8 cellular contexts compared by ENCODE assay signal in genomic region chr5:124746252-124746915, GRCh38. TPM values are rescaled to one million over a fixed set of nuclear protein-coding genes. Genes with fewer than 3 reads are reported as not detected.
DNase-seq lines count a peak whose midpoint lies in the region; TF ChIP-seq lines count a peak whose summit lies in the region.

Gene ZNF608 (minus strand): TSS chr5:124746639. CDS start chr5:124744989, 1,650 bp downstream.

- peaks cover 0 to 4% of the 10 kb centered on the region in 2 donors for H3K36me3 ChIP-seq in muscle layer of duodenum (ENCODE audit: control insufficient read depth in 1 of 2, insufficient read depth in 2 of 2, low read length in 2 of 2)

- no peak for DNase-seq in AG04450 (ENCODE audit: low read depth, low spot score)
- peak; percentile 76 for DNase-seq in HCEC 1CT
- peak; percentile 68 for DNase-seq in SK-MEL-5 (ENCODE audit: low read depth, low spot score)
- DNase-seq in epithelial cell of esophagus (ENCODE audit: low read depth): peak; percentile 64
- DNase-seq in activated CD4-positive, CD25-positive, alpha-beta regulatory T cell (lab: John Stamatoyannopoulos, UW): no peak
- no peak for DNase-seq in LoVo (ENCODE audit: low spot score)
- no peak for DNase-seq in amniotic stem cell (lab: John Stamatoyannopoulos, UW)

- H3K4me3 ChIP-seq in AG04450 (ENCODE audit: low read depth, low read length) (peak within 1 kb of the TSS; percentile 77), epithelial cell of esophagus (ENCODE audit: low read length) (peak within 1 kb of the TSS; percentile 84), muscle layer of duodenum (ENCODE audit: low read depth in 1 of 2, low read length in 2 of 2) (peak within 1 kb of the TSS; percentile 71 to 86)

- H3K27me3 ChIP-seq in AG04450 (ENCODE audit: control insufficient read depth, insufficient read depth, low read length) (no peaks in the 10 kb centered on the region), muscle layer of duodenum (ENCODE audit: low read depth, low read length) (no peaks in the 10 kb centered on the region)

- CTCF ChIA-PET in AG04450 (lab: Charles Lee): interaction anchor here (0.6 kb wide), 1 partner anchor 465 kb away, joined by 4 read pairs; no protein-coding TSS in a partner anchor

- H3K27ac ChIP-seq in AG04450 (ENCODE audit: low read depth, low read length): peak within 1 kb of the TSS; percentile 88
- peak within 1 kb of the TSS; percentile 99 for H3K27ac ChIP-seq in muscle layer of duodenum (ENCODE audit: low read length)

- in situ Hi-C loops in SK-MEL-5 (cut with HindIII; ENCODE audit: low pct_unique_long_range_greater_than_20kb, low sequenced_read_pairs): no loop called here

- TF ChIP-seq CTCF in AG04450 (IDR thresholded peaks at IDR 0.05; ENCODE audit: low read depth, low read length) (0 out of 2 replicates have a peak, but pooled peaks have one; percentile 16), epithelial cell of esophagus (IDR thresholded peaks at IDR 0.05; ENCODE audit: insufficient read depth, low read depth, low read length, missing control alignments) (peak; percentile 21)

- H3K9me3 ChIP-seq in AG04450 (ENCODE audit: control insufficient read depth, insufficient read depth, low read length): peaks cover 3% of the 10 kb centered on the region; the same call in 1 of the 2 replicates
- no peaks in the 10 kb centered on the region for H3K9me3 ChIP-seq in muscle layer of duodenum (ENCODE audit: control insufficient read depth in 1 of 2, low read length in 2 of 2)

- no peaks in the 10 kb centered on the region for H3K4me1 ChIP-seq in muscle layer of duodenum (ENCODE audit: control insufficient read depth in 1 of 2, insufficient read depth in 2 of 2, low read length in 2 of 2)

- POLR2A ChIA-PET in AG04450 (lab: Yijun Ruan, JAX): interaction anchor here (0.7 to 3.1 kb wide), 4 partner anchors 11 to 738 kb away, joined by 3 to 16 read pairs (median 10); no protein-coding TSS in a partner anchor

RNA-seq across cellular contexts. Expression of gene ZNF608, which starts in this region (rescaled TPM):
- polyA plus RNA-seq in AG04450 (2011; rRNA removed): 12.1 and 13.0 TPM in 2 replicates
- 14.9 and 16.3 TPM in 2 replicates for polyA minus RNA-seq in AG04450 (2011; rRNA and poly(A)+ RNA removed)
- total RNA-seq in SK-MEL-5 (2014; rRNA removed; shearing (Covaris generic)): 10.9 and 11.6 TPM in 2 replicates
- polyA plus RNA-seq in SK-MEL-5 (2015; cell fraction: cytosol; rRNA removed): 7.6 and 12.4 TPM in 2 replicates
- 19.6 and 23.4 TPM in 2 replicates for polyA plus RNA-seq in SK-MEL-5 (2015; cell fraction: nucleus; rRNA removed)

Comparison
In these comparisons a context has a peak if more than half of its experiments do, and no peak if none do; other contexts are left out.
1. DNase-seq: peak in HCEC 1CT (single experiment), SK-MEL-5 (single experiment) and epithelial cell of esophagus (single experiment); none in AG04450 (single experiment), activated CD4-positive, CD25-positive, alpha-beta regulatory T cell (0 of 4), LoVo (single experiment) and amniotic stem cell (single experiment).
2. Peak in every context shown above with its lines, with median percentiles within 50 percentile points of each other: H3K4me3 ChIP-seq.